1 cellular context compared by ENCODE assay signal in genomic region chrX:131136776-131137175, GRCh38.
A peak's percentile ranks its signal among the peaks of the same experiment; 100 is the strongest.
TF ChIP-seq lines count a peak whose summit lies in the region.

No MANE protein-coding gene starts in this region.

TF ChIP-seq in K562, 482 proteins besides CTCF, POLR2A, EP300 and RAD21 (continued from another document):
- TF ChIP-seq USF2 (CRISPR knock-in tag; IDR thresholded peaks at IDR 0.05), result no peak
- TF ChIP-seq ZZZ3 (IDR thresholded peaks at IDR 0.05), result no peak
- no peak for TF ChIP-seq MXD1 (CRISPR knock-in tag; IDR thresholded peaks at IDR 0.05; ENCODE audit: borderline replicate concordance, poor library complexity, severe bottlenecking)
- TF ChIP-seq ZNF277 (CRISPR knock-in tag; IDR thresholded peaks at IDR 0.05; ENCODE audit: borderline replicate concordance), result peak; percentile 92
- no peak for TF ChIP-seq AFF1 (IDR thresholded peaks at IDR 0.05; ENCODE audit: low read depth in 1 of 2, partially characterized antibody in 2 of 2)
- peak; percentile 53; the same call in 1 of the 2 replicates for TF ChIP-seq HOXB6 (CRISPR knock-in tag; IDR thresholded peaks at IDR 0.05; ENCODE audit: borderline replicate concordance)
- TF ChIP-seq CEBPG (CRISPR knock-in tag; IDR thresholded peaks at IDR 0.05), result no peak
- TF ChIP-seq CEBPG (tag; conservative IDR thresholded peaks at IDR 0.05 in 1 of 2, IDR thresholded peaks at IDR 0.05 in 1 of 2), result 0 out of 4 replicates have a peak, but pooled peaks of 1 of the 2 experiments have one; percentile 27
- TF ChIP-seq MED1 (CRISPR knock-in tag; IDR thresholded peaks at IDR 0.05; ENCODE audit: borderline replicate concordance), result no peak
- TF ChIP-seq CEBPB (tag; IDR thresholded peaks at IDR 0.05), result no peak
- no peak for TF ChIP-seq FOXJ3 (CRISPR knock-in tag; IDR thresholded peaks at IDR 0.05)
- no peak for TF ChIP-seq MTA1 (IDR thresholded peaks at IDR 0.05; ENCODE audit: borderline replicate concordance)
- peak; percentile 78 for TF ChIP-seq NFIX (CRISPR knock-in tag; IDR thresholded peaks at IDR 0.05; ENCODE audit: low read depth)
- no peak for TF ChIP-seq ZBTB8A (IDR thresholded peaks at IDR 0.05; ENCODE audit: partially characterized antibody)
- TF ChIP-seq SPI1 (IDR thresholded peaks at IDR 0.05; ENCODE audit: borderline replicate concordance, low read depth, low read length), result no peak
- TF ChIP-seq ZNF146 (CRISPR knock-in tag; IDR thresholded peaks at IDR 0.05; ENCODE audit: unreplicated experiment), result no peak
- no peak for TF ChIP-seq ZSCAN29 (IDR thresholded peaks at IDR 0.05)
- peak; percentile 73; the same call in 1 of the 2 replicates for TF ChIP-seq SLC30A9 (CRISPR knock-in tag; IDR thresholded peaks at IDR 0.05)
- no peak for TF ChIP-seq HMGXB4 (CRISPR knock-in tag; IDR thresholded peaks at IDR 0.05)
- TF ChIP-seq USF1 (CRISPR knock-in tag; IDR thresholded peaks at IDR 0.05), result no peak
- no peak for TF ChIP-seq KLF6 (CRISPR knock-in tag; IDR thresholded peaks at IDR 0.05; ENCODE audit: borderline replicate concordance)
- no peak for TF ChIP-seq JUND (IDR thresholded peaks at IDR 0.05; ENCODE audit: borderline replicate concordance, low read depth, low read length)
- no peak for TF ChIP-seq JUND (tag; IDR thresholded peaks at IDR 0.05; ENCODE audit: borderline replicate concordance, low read depth, low read length)
- TF ChIP-seq ZNF224 (CRISPR knock-in tag; IDR thresholded peaks at IDR 0.05), result no peak
- peak; percentile 68; the same call in 1 of the 2 replicates for TF ChIP-seq MTF1 (CRISPR knock-in tag; IDR thresholded peaks at IDR 0.05; ENCODE audit: borderline replicate concordance)
- no peak for TF ChIP-seq RBM39 (optimal IDR thresholded peaks at IDR 0.05; ENCODE audit: low read depth, low read length)
- TF ChIP-seq ZNF449 (CRISPR knock-in tag; IDR thresholded peaks at IDR 0.05), result peak; percentile 83; the same call in 1 of the 2 replicates
- no peak for TF ChIP-seq ARID3A (IDR thresholded peaks at IDR 0.05; ENCODE audit: borderline replicate concordance, low read depth, low read length)
- no peak for TF ChIP-seq RBBP5 (IDR thresholded peaks at IDR 0.05; ENCODE audit: borderline replicate concordance, insufficient read depth, low read length, poor library complexity, severe bottlenecking)
- no peak for TF ChIP-seq SNAPC5 (CRISPR knock-in tag; IDR thresholded peaks at IDR 0.05)
- no peak for TF ChIP-seq SMARCA4 (IDR thresholded peaks at IDR 0.05)
- no peak for TF ChIP-seq NONO (IDR thresholded peaks at IDR 0.05; ENCODE audit: low read depth in 2 of 2, low read length in 1 of 2)
- no peak for TF ChIP-seq ARID2 (IDR thresholded peaks at IDR 0.05)
- no peak for TF ChIP-seq MLLT1 (IDR thresholded peaks at IDR 0.05)
- no peak for TF ChIP-seq CAMTA2 (CRISPR knock-in tag; conservative IDR thresholded peaks at IDR 0.05)
- TF ChIP-seq MAFF (IDR thresholded peaks at IDR 0.05; ENCODE audit: low read length), result no peak
- no peak for TF ChIP-seq BRCA1 (IDR thresholded peaks at IDR 0.05)
- TF ChIP-seq BRCA1 (CRISPR knock-in tag; IDR thresholded peaks at IDR 0.05), result no peak
- no peak for TF ChIP-seq FUS (optimal IDR thresholded peaks at IDR 0.05; ENCODE audit: low read depth, low read length)
